Comparison of ENCODE assay signal across 21 cellular contexts in genomic region chr10:15558136-15558535, GRCh38.
DNase-seq lines count a peak whose midpoint lies in the region; ATAC-seq and TF ChIP-seq lines count a peak whose summit lies in the region.
"Had no signal": no experiment of that assay in that cellular context is flagged by ENCODE, and none has a peak within 500 bp of the region (broad histone marks: within the 10 kb centered on the region; RNA-seq: fewer than 3 reads in every experiment).

No MANE protein-coding gene starts in this region.

- no peak overlapping the region for H3K4me2 ChIP-seq in hepatocyte

- no peaks in the 10 kb centered on the region for H3K79me2 ChIP-seq in hepatocyte

- H3K27ac ChIP-seq in body of pancreas (no peak overlapping the region), hepatocyte (no peak overlapping the region), transverse colon (no peak overlapping the region)
- no peak overlapping the region for H3K27ac ChIP-seq in naive thymus-derived CD4-positive, alpha-beta T cell (ENCODE audit: low read depth, low read length)
- H3K27ac ChIP-seq: neutrophil, right atrium auricular region, thyroid gland had no signal

- POLR2A ChIA-PET in naive thymus-derived CD4-positive, alpha-beta T cell (lab: Charles Lee): no interaction called here

- peaks cover 0 to 1% (median 0%) of the 10 kb centered on the region in 7 donors for H3K4me1 Mint-ChIP-seq in naive thymus-derived CD4-positive, alpha-beta T cell
- H3K4me1 Mint-ChIP-seq: B cell; stimulated activated effector memory CD8-positive, alpha-beta T cell treated with anti-CD3 and anti-CD28 coated beads, Interleukin-12 subunit alpha, Interleukin-12 subunit beta, amount 100 ng/mL, for 72 hours had no signal

- CTCF ChIA-PET in naive thymus-derived CD4-positive, alpha-beta T cell (lab: Charles Lee): no interaction called here

- no peak for TF ChIP-seq EP300 in transverse colon (IDR thresholded peaks at IDR 0.05; ENCODE audit: low read depth)

- peaks cover 0 to 28% (median 22%) of the 10 kb centered on the region in 5 donors for H3K27me3 Mint-ChIP-seq in naive thymus-derived CD4-positive, alpha-beta T cell

- intact Hi-C loops in body of pancreas (cut with DNase I) (no loop called here), transverse colon (cut with DNase I; ENCODE audit: low total_unique reads) (no loop called here)
- intact Hi-C loops in naive thymus-derived CD4-positive, alpha-beta T cell (cut with micrococcal nuclease): no loop called here

- peak; percentile 18 for ATAC-seq in body of pancreas
- no peak for ATAC-seq in naive thymus-derived CD4-positive, alpha-beta T cell
- ATAC-seq: left cardiac atrium; stimulated activated effector memory CD8-positive, alpha-beta T cell treated with anti-CD3 and anti-CD28 coated beads, Interleukin-12 subunit alpha, Interleukin-12 subunit beta, amount 100 ng/mL, for 72 hours had no signal

- DNase-seq in G401 (ENCODE audit: low spot score): peak; percentile 10
- no peak for DNase-seq in body of pancreas
- peak; percentile 34 for DNase-seq in hepatocyte (ENCODE audit: low spot score)
- peak; percentile 14 for DNase-seq in skeletal muscle cell (ENCODE audit: low read depth)
- no peak for DNase-seq in OCI-M2 (lab: John Stamatoyannopoulos, UW; ENCODE audit: unreplicated experiment)
- no peak for DNase-seq in transverse colon
- DNase-seq in naive thymus-derived CD4-positive, alpha-beta T cell: no peak
- no peak for DNase-seq in NCI-H1694 treated with DMSO at 0.1 percent for 48 hours (lab: John Stamatoyannopoulos, UW)
- DNase-seq: activated CD4-positive, alpha-beta T cell treated with anti-CD3 and anti-CD28 coated beads, Interleukin-2, amount 50 U/mL, for 4 hours; anterior cingulate cortex; Caco-2; foreskin melanocyte; left cardiac atrium; NCI-H526 treated with DMSO at 0.1 percent for 48 hours; SHP77; thyroid gland had no signal

- 36 to 52% methylated on average over 5 of the region's 5 CpGs for WGBS in body of pancreas, 2 donors
- 52% methylated on average over 5 of the region's 5 CpGs for WGBS in hepatocyte (ENCODE audit: low lambda C conversion rate, missing lambda C conversion rate)
- WGBS in transverse colon (ENCODE audit: low coverage in 1 of 2), 2 donors: 51 to 76% methylated on average over 4 to 5 of the region's 5 CpGs

- H3K36me3 ChIP-seq in body of pancreas (replicated peaks in 1 of 2; ENCODE audit: insufficient read depth in 1 of 2, low read depth in 2 of 2) (no peaks in the 10 kb centered on the region), hepatocyte (replicated peaks; ENCODE audit: insufficient read depth, low read depth) (no peaks in the 10 kb centered on the region), transverse colon (no peaks in the 10 kb centered on the region)
- H3K36me3 ChIP-seq in naive thymus-derived CD4-positive, alpha-beta T cell (ENCODE audit: control insufficient read depth in 2 of 3, insufficient read depth in 3 of 3, low read length in 3 of 3): no peaks in the 10 kb centered on the region
- H3K36me3 ChIP-seq: neutrophil, right atrium auricular region, thyroid gland had no signal

- no peak overlapping the region for H3K27ac Mint-ChIP-seq in naive thymus-derived CD4-positive, alpha-beta T cell
- H3K27ac Mint-ChIP-seq: B cell; stimulated activated effector memory CD8-positive, alpha-beta T cell treated with anti-CD3 and anti-CD28 coated beads, Interleukin-12 subunit alpha, Interleukin-12 subunit beta, amount 100 ng/mL, for 72 hours; T-helper 1 cell treated with Interleukin-12 subunit alpha and Interleukin-12 subunit beta and Interleukin-4 antibody, amounts not matched to agents 30 μg/mL and 1 μg/mL, for 36 hours had no signal

- H3K9me3 ChIP-seq in body of pancreas (no peaks in the 10 kb centered on the region), hepatocyte (ENCODE audit: low read depth) (no peaks in the 10 kb centered on the region), transverse colon (no peaks in the 10 kb centered on the region)
- no peaks in the 10 kb centered on the region for H3K9me3 ChIP-seq in naive thymus-derived CD4-positive, alpha-beta T cell (ENCODE audit: control insufficient read depth in 2 of 3, low read length in 3 of 3)
- H3K9me3 ChIP-seq: Caco-2, neutrophil, right atrium auricular region, thyroid gland had no signal

- no peak for TF ChIP-seq CTCF in body of pancreas (IDR thresholded peaks at IDR 0.05)
- no peak for TF ChIP-seq CTCF in hepatocyte (IDR thresholded peaks at IDR 0.05; ENCODE audit: poor library complexity)
- TF ChIP-seq CTCF in transverse colon (IDR thresholded peaks at IDR 0.05): no peak

- in situ Hi-C loops in G401 (cut with HindIII; ENCODE audit: low sequenced_read_pairs): no loop called here
- in situ Hi-C loops in transverse colon (cut with MboI; ENCODE audit: low pct_ligation_motif_present in 1 of 4, low pct_unique_long_range_greater_than_20kb in 1 of 4, low sequenced_read_pairs in 3 of 4): no loop called here

- H4K20me1 ChIP-seq in hepatocyte (ENCODE audit: insufficient read depth, poor library complexity, severe bottlenecking): no peaks in the 10 kb centered on the region

- H3K4me3 ChIP-seq in body of pancreas: no peak overlapping the region
- no peak overlapping the region for H3K4me3 ChIP-seq in hepatocyte
- no peak overlapping the region for H3K4me3 ChIP-seq in skeletal muscle cell (ENCODE audit: low read depth, low read length)
- no peak overlapping the region for H3K4me3 ChIP-seq in transverse colon
- H3K4me3 ChIP-seq in naive thymus-derived CD4-positive, alpha-beta T cell (ENCODE audit: low read length): no peak overlapping the region
- H3K4me3 ChIP-seq: right atrium auricular region, thyroid gland had no signal

- H3K9me3 Mint-ChIP-seq in naive thymus-derived CD4-positive, alpha-beta T cell: peaks cover 0 to 5% (median 3%) of the 10 kb centered on the region in 11 donors
- H3K9me3 Mint-ChIP-seq: stimulated activated effector memory CD8-positive, alpha-beta T cell treated with anti-CD3 and anti-CD28 coated beads, Interleukin-12 subunit alpha, Interleukin-12 subunit beta, amount 100 ng/mL, for 72 hours; T-helper 1 cell treated with Interleukin-12 subunit alpha and Interleukin-12 subunit beta and Interleukin-4 antibody, amounts not matched to agents 30 μg/mL and 1 μg/mL, for 36 hours had no signal

- H3K27me3 ChIP-seq in body of pancreas: no peaks in the 10 kb centered on the region
- no peaks in the 10 kb centered on the region for H3K27me3 ChIP-seq in hepatocyte
- H3K27me3 ChIP-seq in transverse colon: no peaks in the 10 kb centered on the region
- no peaks in the 10 kb centered on the region for H3K27me3 ChIP-seq in naive thymus-derived CD4-positive, alpha-beta T cell (ENCODE audit: control insufficient read depth in 2 of 2, insufficient read depth in 2 of 2, low read length in 2 of 2)
- H3K27me3 ChIP-seq: right atrium auricular region, thyroid gland had no signal

- no peak for TF ChIP-seq POLR2A in body of pancreas (IDR thresholded peaks at IDR 0.05)
- no peak for TF ChIP-seq POLR2A in transverse colon (IDR thresholded peaks at IDR 0.05)

- H3K4me3 Mint-ChIP-seq in naive thymus-derived CD4-positive, alpha-beta T cell: no peak overlapping the region
- H3K4me3 Mint-ChIP-seq: B cell; stimulated activated effector memory CD8-positive, alpha-beta T cell treated with anti-CD3 and anti-CD28 coated beads, Interleukin-12 subunit alpha, Interleukin-12 subunit beta, amount 100 ng/mL, for 72 hours; T-helper 1 cell treated with Interleukin-12 subunit alpha and Interleukin-12 subunit beta and Interleukin-4 antibody, amounts not matched to agents 30 μg/mL and 1 μg/mL, for 36 hours had no signal

- no peaks in the 10 kb centered on the region for H3K4me1 ChIP-seq in body of pancreas
- H3K4me1 ChIP-seq in hepatocyte (ENCODE audit: insufficient read depth): no peaks in the 10 kb centered on the region
- no peaks in the 10 kb centered on the region for H3K4me1 ChIP-seq in transverse colon
- no peaks in the 10 kb centered on the region for H3K4me1 ChIP-seq in naive thymus-derived CD4-positive, alpha-beta T cell (ENCODE audit: control insufficient read depth in 2 of 2, insufficient read depth in 2 of 2, low read length in 2 of 2)
- H3K4me1 ChIP-seq: Caco-2, right atrium auricular region, thyroid gland had no signal

- no peaks in the 10 kb centered on the region for H3K36me3 Mint-ChIP-seq in naive thymus-derived CD4-positive, alpha-beta T cell
- H3K36me3 Mint-ChIP-seq: stimulated activated effector memory CD8-positive, alpha-beta T cell treated with anti-CD3 and anti-CD28 coated beads, Interleukin-12 subunit alpha, Interleukin-12 subunit beta, amount 100 ng/mL, for 72 hours had no signal

- H2AFZ ChIP-seq in hepatocyte: no peak overlapping the region

- H3K9me2 ChIP-seq in hepatocyte (replicated peaks; ENCODE audit: insufficient read depth): no peaks in the 10 kb centered on the region

Comparison
In these comparisons a context has a peak if more than half of its experiments do, and no peak if none do; other contexts are left out.
1. DNase-seq: peak in G401 (single experiment), hepatocyte (single experiment) and skeletal muscle cell (single experiment); none in body of pancreas (0 of 4), OCI-M2 (single experiment), transverse colon (single experiment), naive thymus-derived CD4-positive, alpha-beta T cell (0 of 9) and NCI-H1694 treated with DMSO at 0.1 percent for 48 hours (single experiment).